In the genomic region with DNA sequence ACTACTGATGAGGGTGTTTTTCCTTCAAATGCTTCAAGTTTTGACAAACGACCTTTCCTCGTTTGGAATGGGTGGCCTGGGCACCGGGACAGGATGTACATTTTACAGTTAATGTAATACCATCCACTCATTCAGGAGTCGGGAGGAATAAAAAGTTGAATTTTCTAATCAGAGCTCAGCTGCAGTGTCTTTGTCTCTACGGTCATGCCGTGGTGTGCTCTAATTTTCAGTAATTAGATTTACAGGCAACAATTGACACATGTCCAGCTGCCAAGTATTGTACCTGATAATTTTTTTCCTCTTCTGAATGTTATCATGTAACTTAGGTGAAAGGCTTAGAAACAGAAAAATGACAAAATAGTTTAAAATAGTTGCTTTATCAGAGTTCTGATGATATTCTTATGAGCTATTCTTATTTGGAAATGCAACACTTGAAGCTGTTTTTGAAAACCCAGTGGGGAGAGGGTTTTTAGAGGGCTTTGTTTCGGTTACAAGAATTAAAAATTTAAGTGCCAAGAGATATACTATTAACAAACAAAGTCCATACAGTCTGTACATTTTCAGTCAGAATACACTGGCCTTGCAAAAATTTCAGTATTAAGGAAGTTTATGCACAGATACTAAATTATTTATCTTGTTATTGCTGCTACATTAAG, we compare ENCODE assay signal across 8 cellular contexts. TPM values are rescaled to one million over a fixed set of nuclear protein-coding genes. Genes with fewer than 3 reads are reported as not detected.
DNase-seq lines count a peak whose midpoint lies in the region; ATAC-seq and TF ChIP-seq lines count a peak whose summit lies in the region.

No MANE protein-coding gene starts in this region.

- H3K27ac ChIP-seq in right atrium auricular region: peak overlapping the region; percentile 99 to 100
- peak overlapping the region; percentile 99 for H3K27ac ChIP-seq in WERI-Rb-1
- peak overlapping the region in 2 of 3 donors; percentile 7 to 95 for H3K27ac ChIP-seq in right lobe of liver

- no peaks in the 10 kb centered on the region for H3K36me3 ChIP-seq in right atrium auricular region
- peaks cover 68% of the 10 kb centered on the region for H3K36me3 ChIP-seq in WERI-Rb-1
- no peaks in the 10 kb centered on the region for H3K36me3 ChIP-seq in right lobe of liver

- DNase-seq in right atrium auricular region (ENCODE audit: low spot score) (no peak), cardiac septum (ENCODE audit: low spot score) (no peak), WERI-Rb-1 (no peak), right lobe of liver (no peak), NCI-H510A (lab: John Stamatoyannopoulos, UW) (no peak), NOMO-1 treated with DMSO at 0.1 percent for 48 hours (lab: John Stamatoyannopoulos, UW; ENCODE audit: unreplicated experiment) (no peak), HK-2 (ENCODE audit: unreplicated experiment) (no peak)
- DNase-seq in activated CD4-positive, CD25-positive, alpha-beta regulatory T cell treated with anti-CD3 and anti-CD28 coated beads, Interleukin-2, amount 50 U/mL, for 72 hours: no peak

- H3K4me3 ChIP-seq in right atrium auricular region (peak overlapping the region; percentile 89 to 91), WERI-Rb-1 (ENCODE audit: low read depth, low read length) (peak overlapping the region; percentile 90), right lobe of liver (peak overlapping the region; percentile 74 to 78 (median 75))

- H3K9me3 ChIP-seq in right atrium auricular region (no peaks in the 10 kb centered on the region), WERI-Rb-1 (ENCODE audit: severe bottlenecking) (no peaks in the 10 kb centered on the region), right lobe of liver (no peaks in the 10 kb centered on the region)

- intact Hi-C loops in cardiac septum (cut with DNase I) (loop anchor here (5.0 kb wide), 1 partner anchor 546 kb away; the partner anchor contains the start of gene EPS15), right lobe of liver (cut with DNase I) (no loop called here)

- 15% methylated on average over 7 of the region's 7 CpGs for WGBS in right lobe of liver (ENCODE audit: insufficient coverage, low coverage, low lambda C conversion rate, missing lambda C conversion rate)

- H3K27me3 ChIP-seq in right atrium auricular region (no peaks in the 10 kb centered on the region), WERI-Rb-1 (ENCODE audit: insufficient read depth, low read depth, severe bottlenecking) (no peaks in the 10 kb centered on the region), right lobe of liver (no peaks in the 10 kb centered on the region)

- no peak for ATAC-seq in right lobe of liver

- H3K4me1 ChIP-seq in right atrium auricular region (peaks cover 0 to 15% of the 10 kb centered on the region in 2 donors), right lobe of liver (peaks cover 2 to 14% (median 4%) of the 10 kb centered on the region in 4 donors)

- TF ChIP-seq CTCF in right atrium auricular region (IDR thresholded peaks at IDR 0.05): no peak
- no peak for TF ChIP-seq CTCF in WERI-Rb-1 (IDR thresholded peaks at IDR 0.05; ENCODE audit: low read depth, low read length)
- TF ChIP-seq CTCF in right lobe of liver (IDR thresholded peaks at IDR 0.05): no peak

- no peak for TF ChIP-seq POLR2A in right lobe of liver (IDR thresholded peaks at IDR 0.05)

RNA-seq across cellular contexts. Expression of gene CDKN2C, which starts 1.0 kb away (rescaled TPM):
- total RNA-seq in right atrium auricular region (10 to 100 TPM; 11.3 to 15.9 TPM), cardiac septum (9.8 TPM), right lobe of liver (1 to 10 TPM; 1.2 to 6.7 (median 3.1) TPM)

RNA-seq across cellular contexts. Expression of gene FAF1, which starts 11.0 kb away (rescaled TPM):
- total RNA-seq in right atrium auricular region: 10 to 100 TPM; 36.1 to 68.8 TPM
- total RNA-seq in cardiac septum: 81.0 TPM
- total RNA-seq in right lobe of liver: 10 to 100 TPM; 24.1 to 32.4 (median 31.6) TPM
